11 cellular contexts compared by ENCODE assay signal in the genomic region with DNA sequence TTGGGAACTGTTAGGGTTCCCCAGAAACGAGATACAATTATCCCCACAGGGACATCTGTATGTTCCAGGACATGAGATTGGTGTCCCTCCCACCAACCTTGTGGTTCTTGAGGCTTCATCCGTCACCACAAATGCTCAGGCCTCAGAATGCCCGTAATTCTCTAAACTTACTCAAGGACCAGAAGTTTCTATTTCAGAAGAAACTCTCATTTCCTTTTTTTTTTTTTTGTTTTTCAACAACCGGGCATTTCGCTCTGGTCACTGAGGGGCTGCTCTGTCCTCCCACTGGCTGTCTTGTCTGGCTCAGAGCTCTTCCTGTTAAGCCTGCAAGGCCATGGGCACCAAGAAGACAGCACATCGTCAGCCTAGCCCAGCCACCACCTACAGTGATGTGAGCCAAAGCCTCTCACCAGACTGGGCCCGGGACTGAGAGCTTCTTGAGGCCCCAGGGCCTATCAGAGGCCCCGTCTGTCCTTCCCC. TPM values are rescaled to one million over a fixed set of nuclear protein-coding genes. Genes with fewer than 3 reads are reported as not detected.
A peak's percentile ranks its signal among the peaks of the same experiment; 100 is the strongest.
DNase-seq lines count a peak whose midpoint lies in the region; ATAC-seq and TF ChIP-seq lines count a peak whose summit lies in the region.
"Had no signal": no experiment of that assay in that cellular context is flagged by ENCODE, and none has a peak within 500 bp of the region (broad histone marks: within the 10 kb centered on the region; RNA-seq: fewer than 3 reads in every experiment).

No MANE protein-coding gene starts in this region.

- H3K4me1 ChIP-seq in smooth muscle cell (ENCODE audit: low read depth), result no peaks in the 10 kb centered on the region

- TF ChIP-seq CTCF in NB4 (IDR thresholded peaks at IDR 0.05; ENCODE audit: low read depth, low read length) (no peak), smooth muscle cell (IDR thresholded peaks at IDR 0.05; ENCODE audit: borderline replicate concordance, insufficient read depth, poor library complexity, severe bottlenecking) (no peak)

- H3K36me3 ChIP-seq in smooth muscle cell (ENCODE audit: low read depth), result no peaks in the 10 kb centered on the region
- H3K36me3 ChIP-seq: ascending aorta had no signal

- peak overlapping the region; percentile 65 for H3K27ac ChIP-seq in smooth muscle cell (ENCODE audit: low read depth)

- H3K79me2 ChIP-seq in smooth muscle cell (ENCODE audit: low read depth), result no peaks in the 10 kb centered on the region

- H3F3A ChIP-seq in smooth muscle cell (ENCODE audit: low read depth), result no peaks in the 10 kb centered on the region

- no peak overlapping the region for H3K9ac ChIP-seq in smooth muscle cell (ENCODE audit: low read depth)

- H3K4me2 ChIP-seq in smooth muscle cell, result peak overlapping the region; percentile 46

- no peak overlapping the region for H3K4me3 ChIP-seq in NB4 (ENCODE audit: low read depth, low read length)
- no peak overlapping the region for H3K4me3 ChIP-seq in smooth muscle cell
- H3K4me3 ChIP-seq: ascending aorta had no signal

- peak; percentile 19 for DNase-seq in SKM-1 treated with dmso at 0.1 percent for 144 hours (lab: John Stamatoyannopoulos, UW; ENCODE audit: unreplicated experiment)
- DNase-seq in SKM-1 (lab: John Stamatoyannopoulos, UW; ENCODE audit: unreplicated experiment), result no peak
- DNase-seq in NB4 (ENCODE audit: low read depth), result peak; percentile 77
- DNase-seq in smooth muscle cell (lab: John Stamatoyannopoulos, UW; ENCODE audit: unreplicated experiment), result no peak
- DNase-seq in NCI-H1417 treated with DMSO at 0.1 percent for 48 hours (lab: John Stamatoyannopoulos, UW), result no peak
- DNase-seq in stimulated activated CD4-positive, alpha-beta T cell treated with anti-CD3 and anti-CD28 coated beads, Interleukin-4, amount 100 ng/mL, for 1 hour, result no peak
- DNase-seq in RKO (ENCODE audit: low spot score), result no peak
- DNase-seq: 8988T, GOT3 had no signal

- ATAC-seq in HG02798 (IDR thresholded peaks at IDR 0.05; ENCODE audit: poor library complexity, unreplicated experiment), result peak; percentile 74

- TF ChIP-seq POLR2A in NB4 (IDR thresholded peaks at IDR 0.05; ENCODE audit: extremely low read depth, insufficient read length), result no peak

- no peaks in the 10 kb centered on the region for H3K27me3 ChIP-seq in smooth muscle cell (ENCODE audit: low read depth)
- H3K27me3 ChIP-seq: ascending aorta had no signal

- 69% methylated on average over 8 of the region's 8 CpGs for WGBS in smooth muscle cell (ENCODE audit: low lambda C conversion rate)

- no peaks in the 10 kb centered on the region for H4K20me1 ChIP-seq in smooth muscle cell (ENCODE audit: low read depth)

- H2AFZ ChIP-seq in smooth muscle cell (ENCODE audit: low read depth), result no peak overlapping the region

- H3K9me3 ChIP-seq in smooth muscle cell (replicated peaks; ENCODE audit: low read depth), result no peaks in the 10 kb centered on the region
- H3K9me3 ChIP-seq: ascending aorta had no signal

RNA-seq across cellular contexts. Expression of a gene that starts 36.2 kb away (rescaled TPM):
- 6.5 and 16.5 TPM in 2 replicates for total RNA-seq in smooth muscle cell
- polyA plus RNA-seq in smooth muscle cell, result 6.4 and 8.0 TPM in 2 replicates

RNA-seq across cellular contexts. Expression of a gene that starts 48.9 kb away (rescaled TPM):
- total RNA-seq in smooth muscle cell, result 19.3 and 24.1 TPM in 2 replicates
- 32.4 and 47.0 TPM in 2 replicates for polyA plus RNA-seq in smooth muscle cell

Comparison
In these comparisons a context has a peak if more than half of its experiments do, and no peak if none do; other contexts are left out.
1. DNase-seq: peak in SKM-1 treated with dmso at 0.1 percent for 144 hours (single experiment) and NB4 (single experiment); none in SKM-1 (single experiment), smooth muscle cell (single experiment), NCI-H1417 treated with DMSO at 0.1 percent for 48 hours (single experiment), stimulated activated CD4-positive, alpha-beta T cell treated with anti-CD3 and anti-CD28 coated beads, Interleukin-4, amount 100 ng/mL, for 1 hour (single experiment) and RKO (single experiment).